1 cellular context compared by ENCODE assay signal in genomic region chr1:54464477-54465146, GRCh38.
TF ChIP-seq lines count a peak whose summit lies in the region.

No MANE protein-coding gene starts in this region.

TF ChIP-seq in GM23338, 12 proteins besides CTCF, POLR2A, EP300 and RAD21:
- no peak for TF ChIP-seq EZH2phosphoT487 (IDR thresholded peaks at IDR 0.05; ENCODE audit: unreplicated experiment)
- no peak for TF ChIP-seq ZNF331 (CRISPR knock-in tag; IDR thresholded peaks at IDR 0.05; ENCODE audit: low read depth)
- TF ChIP-seq EZH2 (IDR thresholded peaks at IDR 0.05; ENCODE audit: low read depth, unreplicated experiment) = no peak
- TF ChIP-seq ZNF114 (CRISPR knock-in tag; IDR thresholded peaks at IDR 0.05) = no peak
- TF ChIP-seq, protein P1, sequence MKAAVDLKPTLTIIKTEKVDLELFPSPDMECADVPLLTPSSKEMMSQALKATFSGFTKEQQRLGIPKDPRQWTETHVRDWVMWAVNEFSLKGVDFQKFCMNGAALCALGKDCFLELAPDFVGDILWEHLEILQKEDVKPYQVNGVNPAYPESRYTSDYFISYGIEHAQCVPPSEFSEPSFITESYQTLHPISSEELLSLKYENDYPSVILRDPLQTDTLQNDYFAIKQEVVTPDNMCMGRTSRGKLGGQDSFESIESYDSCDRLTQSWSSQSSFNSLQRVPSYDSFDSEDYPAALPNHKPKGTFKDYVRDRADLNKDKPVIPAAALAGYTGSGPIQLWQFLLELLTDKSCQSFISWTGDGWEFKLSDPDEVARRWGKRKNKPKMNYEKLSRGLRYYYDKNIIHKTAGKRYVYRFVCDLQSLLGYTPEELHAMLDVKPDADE (IDR thresholded peaks at IDR 0.05) = no peak
- no peak for TF ChIP-seq NANOG (IDR thresholded peaks at IDR 0.05; ENCODE audit: borderline replicate concordance)
- TF ChIP-seq CREB1 (CRISPR knock-in tag; IDR thresholded peaks at IDR 0.05; ENCODE audit: low read depth) = no peak
- TF ChIP-seq JUNB (IDR thresholded peaks at IDR 0.05; ENCODE audit: unreplicated experiment) = no peak
- no peak for TF ChIP-seq STAT1 (IDR thresholded peaks at IDR 0.05; ENCODE audit: unreplicated experiment)
- no peak for TF ChIP-seq REST (IDR thresholded peaks at IDR 0.05; ENCODE audit: unreplicated experiment)
- TF ChIP-seq POLR2AphosphoS5 (IDR thresholded peaks at IDR 0.05; ENCODE audit: low read depth) = no peak
- TF ChIP-seq, protein P2, sequence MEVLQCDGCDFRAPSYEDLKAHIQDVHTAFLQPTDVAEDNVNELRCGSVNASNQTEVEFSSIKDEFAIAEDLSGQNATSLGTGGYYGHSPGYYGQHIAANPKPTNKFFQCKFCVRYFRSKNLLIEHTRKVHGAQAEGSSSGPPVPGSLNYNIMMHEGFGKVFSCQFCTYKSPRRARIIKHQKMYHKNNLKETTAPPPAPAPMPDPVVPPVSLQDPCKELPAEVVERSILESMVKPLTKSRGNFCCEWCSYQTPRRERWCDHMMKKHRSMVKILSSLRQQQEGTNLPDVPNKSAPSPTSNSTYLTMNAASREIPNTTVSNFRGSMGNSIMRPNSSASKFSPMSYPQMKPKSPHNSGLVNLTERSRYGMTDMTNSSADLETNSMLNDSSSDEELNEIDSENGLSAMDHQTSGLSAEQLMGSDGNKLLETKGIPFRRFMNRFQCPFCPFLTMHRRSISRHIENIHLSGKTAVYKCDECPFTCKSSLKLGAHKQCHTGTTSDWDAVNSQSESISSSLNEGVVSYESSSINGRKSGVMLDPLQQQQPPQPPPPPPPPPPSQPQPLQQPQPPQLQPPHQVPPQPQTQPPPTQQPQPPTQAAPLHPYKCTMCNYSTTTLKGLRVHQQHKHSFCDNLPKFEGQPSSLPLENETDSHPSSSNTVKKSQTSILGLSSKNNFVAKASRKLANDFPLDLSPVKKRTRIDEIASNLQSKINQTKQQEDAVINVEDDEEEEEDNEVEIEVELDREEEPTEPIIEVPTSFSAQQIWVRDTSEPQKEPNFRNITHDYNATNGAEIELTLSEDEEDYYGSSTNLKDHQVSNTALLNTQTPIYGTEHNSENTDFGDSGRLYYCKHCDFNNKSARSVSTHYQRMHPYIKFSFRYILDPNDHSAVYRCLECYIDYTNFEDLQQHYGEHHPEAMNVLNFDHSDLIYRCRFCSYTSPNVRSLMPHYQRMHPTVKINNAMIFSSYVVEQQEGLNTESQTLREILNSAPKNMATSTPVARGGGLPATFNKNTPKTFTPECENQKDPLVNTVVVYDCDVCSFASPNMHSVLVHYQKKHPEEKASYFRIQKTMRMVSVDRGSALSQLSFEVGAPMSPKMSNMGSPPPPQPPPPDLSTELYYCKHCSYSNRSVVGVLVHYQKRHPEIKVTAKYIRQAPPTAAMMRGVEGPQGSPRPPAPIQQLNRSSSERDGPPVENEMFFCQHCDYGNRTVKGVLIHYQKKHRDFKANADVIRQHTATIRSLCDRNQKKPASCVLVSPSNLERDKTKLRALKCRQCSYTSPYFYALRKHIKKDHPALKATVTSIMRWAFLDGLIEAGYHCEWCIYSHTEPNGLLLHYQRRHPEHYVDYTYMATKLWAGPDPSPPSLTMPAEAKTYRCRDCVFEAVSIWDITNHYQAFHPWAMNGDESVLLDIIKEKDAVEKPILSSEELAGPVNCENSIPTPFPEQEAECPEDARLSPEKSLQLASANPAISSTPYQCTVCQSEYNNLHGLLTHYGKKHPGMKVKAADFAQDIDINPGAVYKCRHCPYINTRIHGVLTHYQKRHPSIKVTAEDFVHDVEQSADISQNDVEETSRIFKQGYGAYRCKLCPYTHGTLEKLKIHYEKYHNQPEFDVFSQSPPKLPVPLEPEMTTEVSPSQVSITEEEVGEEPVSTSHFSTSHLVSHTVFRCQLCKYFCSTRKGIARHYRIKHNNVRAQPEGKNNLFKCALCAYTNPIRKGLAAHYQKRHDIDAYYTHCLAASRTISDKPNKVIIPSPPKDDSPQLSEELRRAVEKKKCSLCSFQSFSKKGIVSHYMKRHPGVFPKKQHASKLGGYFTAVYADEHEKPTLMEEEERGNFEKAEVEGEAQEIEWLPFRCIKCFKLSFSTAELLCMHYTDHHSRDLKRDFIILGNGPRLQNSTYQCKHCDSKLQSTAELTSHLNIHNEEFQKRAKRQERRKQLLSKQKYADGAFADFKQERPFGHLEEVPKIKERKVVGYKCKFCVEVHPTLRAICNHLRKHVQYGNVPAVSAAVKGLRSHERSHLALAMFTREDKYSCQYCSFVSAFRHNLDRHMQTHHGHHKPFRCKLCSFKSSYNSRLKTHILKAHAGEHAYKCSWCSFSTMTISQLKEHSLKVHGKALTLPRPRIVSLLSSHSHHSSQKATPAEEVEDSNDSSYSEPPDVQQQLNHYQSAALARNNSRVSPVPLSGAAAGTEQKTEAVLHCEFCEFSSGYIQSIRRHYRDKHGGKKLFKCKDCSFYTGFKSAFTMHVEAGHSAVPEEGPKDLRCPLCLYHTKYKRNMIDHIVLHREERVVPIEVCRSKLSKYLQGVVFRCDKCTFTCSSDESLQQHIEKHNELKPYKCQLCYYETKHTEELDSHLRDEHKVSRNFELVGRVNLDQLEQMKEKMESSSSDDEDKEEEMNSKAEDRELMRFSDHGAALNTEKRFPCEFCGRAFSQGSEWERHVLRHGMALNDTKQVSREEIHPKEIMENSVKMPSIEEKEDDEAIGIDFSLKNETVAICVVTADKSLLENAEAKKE (CRISPR knock-in tag; IDR thresholded peaks at IDR 0.05) = no peak
TF ChIP-seq in GM23338: peak in this region for 0.
